ENCODE assay signal across 10 cellular contexts in genomic region chr12:69471667-69472385, GRCh38. TPM values are rescaled to one million over a fixed set of nuclear protein-coding genes. Genes with fewer than 3 reads are reported as not detected.
DNase-seq lines count a peak whose midpoint lies in the region; TF ChIP-seq lines count a peak whose summit lies in the region.
"Had no signal": no experiment of that assay in that cellular context is flagged by ENCODE, and none has a peak within 500 bp of the region (broad histone marks: within the 10 kb centered on the region; RNA-seq: fewer than 3 reads in every experiment).

No MANE protein-coding gene starts in this region.

- H3K27me3 ChIP-seq in SJSA1 (replicated peaks) (no peaks in the 10 kb centered on the region), esophagus muscularis mucosa (no peaks in the 10 kb centered on the region), sigmoid colon (no peaks in the 10 kb centered on the region)
- H3K27me3 ChIP-seq: neutrophil had no signal

- TF ChIP-seq CTCF in GM20000 (IDR thresholded peaks at IDR 0.05; ENCODE audit: extremely low read depth, missing control alignments) (no peak), esophagus muscularis mucosa (IDR thresholded peaks at IDR 0.05) (no peak), sigmoid colon (IDR thresholded peaks at IDR 0.05) (no peak)

- H3K4me1 ChIP-seq in SJSA1 (replicated peaks) (peaks cover 36% of the 10 kb centered on the region), esophagus muscularis mucosa (peaks cover 54 to 66% (median 65%) of the 10 kb centered on the region in 4 donors), sigmoid colon (peaks cover 0 to 65% (median 58%) of the 10 kb centered on the region in 4 donors)

- no peaks in the 10 kb centered on the region for H3K9me3 ChIP-seq in SJSA1 (replicated peaks)
- no peaks in the 10 kb centered on the region for H3K9me3 ChIP-seq in esophagus muscularis mucosa
- H3K9me3 ChIP-seq in sigmoid colon: no peaks in the 10 kb centered on the region
- H3K9me3 ChIP-seq: neutrophil had no signal

- H3K27ac ChIP-seq in SJSA1: no peak overlapping the region
- no peak overlapping the region for H3K27ac ChIP-seq in esophagus muscularis mucosa (replicated peaks in 1 of 4)
- peak overlapping the region in 1 of 4 donors; percentile 95 for H3K27ac ChIP-seq in sigmoid colon
- H3K27ac ChIP-seq: neutrophil had no signal

- intact Hi-C loops in esophagus muscularis mucosa (cut with DNase I): loop anchor here (5.0 to 10.0 kb wide), 4 partner anchors 55 to 107 kb away; no protein-coding TSS in a partner anchor
- intact Hi-C loops in sigmoid colon (cut with DNase I): loop anchor here (2.0 to 5.0 kb wide), 4 partner anchors 40 to 115 kb away; partner anchors contain the start of genes CCT2 and YEATS4

- WGBS in esophagus muscularis mucosa: 52% methylated on average over 5 of the region's 5 CpGs
- 67 to 83% methylated on average over 5 of the region's 5 CpGs for WGBS in sigmoid colon, 2 donors

- H3K4me3 ChIP-seq in SJSA1 (peak overlapping the region; percentile 91), esophagus muscularis mucosa (peak overlapping the region; percentile 93 to 99 (median 95)), sigmoid colon (peak overlapping the region; percentile 91 to 99 (median 98))

- no peak for TF ChIP-seq POLR2A in esophagus muscularis mucosa (IDR thresholded peaks at IDR 0.05; ENCODE audit: low read depth)
- no peak for TF ChIP-seq POLR2A in sigmoid colon (IDR thresholded peaks at IDR 0.05)

- H3K36me3 ChIP-seq in SJSA1 (peaks cover 19% of the 10 kb centered on the region), esophagus muscularis mucosa (no peaks in the 10 kb centered on the region), sigmoid colon (no peaks in the 10 kb centered on the region)
- H3K36me3 ChIP-seq: neutrophil had no signal

- DNase-seq in GM20000 (ENCODE audit: low spot score) (peak; percentile 27), SJSA1 (ENCODE audit: low read depth in 1 of 2, low spot score in 2 of 2) (no peak), esophagus muscularis mucosa (ENCODE audit: extremely low spot score) (no peak), sigmoid colon (no peak), pons (ENCODE audit: low spot score) (no peak), NCI-H526 treated with DMSO at 0.1 percent for 48 hours (lab: John Stamatoyannopoulos, UW) (no peak), NCI-H510A (lab: John Stamatoyannopoulos, UW) (no peak), activated gamma-delta T cell (lab: John Stamatoyannopoulos, UW) (no peak)
- DNase-seq: NCI-H1048 had no signal

- TF ChIP-seq EP300 in esophagus muscularis mucosa (IDR thresholded peaks at IDR 0.05) (no peak), sigmoid colon (IDR thresholded peaks at IDR 0.05) (no peak)

RNA-seq across cellular contexts. Expression of gene FRS2, which starts 1.6 kb away (rescaled TPM):
- total RNA-seq in SJSA1 (2014; rRNA removed; shearing (Covaris generic)): 41.3 and 87.5 TPM in 2 replicates
- 10 to 100 TPM; 36.5 to 60.3 (median 43.8) TPM for total RNA-seq in esophagus muscularis mucosa
- 10 to 100 TPM; 33.8 to 48.4 (median 40.3) TPM for total RNA-seq in sigmoid colon
- polyA plus RNA-seq in sigmoid colon: 10 to 100 TPM in 2 of 3 donors, 1 to 10 TPM in 1; 7.6 to 18.0 (median 11.4) TPM
